Comparison of ENCODE assay signal across 8 cellular contexts in genomic region chr6:157822221-157823000, GRCh38. TPM values are rescaled to one million over a fixed set of nuclear protein-coding genes. Genes with fewer than 3 reads are reported as not detected.
DNase-seq lines count a peak whose midpoint lies in the region; ATAC-seq and TF ChIP-seq lines count a peak whose summit lies in the region.

No MANE protein-coding gene starts in this region.

- no peaks in the 10 kb centered on the region for H3K9me3 ChIP-seq in aorta (ENCODE audit: control insufficient read depth, low read length)

- peaks cover 4% of the 10 kb centered on the region for H3K36me3 Mint-ChIP-seq in T-helper 1 cell treated with Interleukin-12 subunit alpha and Interleukin-12 subunit beta and Interleukin-4 antibody, amounts not matched to agents 30 μg/mL and 1 μg/mL, for 36 hours (ENCODE audit: low read depth)
- H3K36me3 Mint-ChIP-seq in mesothelial cell of epicardium, result no peaks in the 10 kb centered on the region

- H3K36me3 ChIP-seq in aorta (ENCODE audit: control insufficient read depth in 1 of 2, insufficient read depth in 2 of 2, low read length in 1 of 2), result no peaks in the 10 kb centered on the region

- peak overlapping the region; percentile 62 for H3K4me3 Mint-ChIP-seq in T-helper 1 cell treated with Interleukin-12 subunit alpha and Interleukin-12 subunit beta and Interleukin-4 antibody, amounts not matched to agents 30 μg/mL and 1 μg/mL, for 36 hours
- peak overlapping the region; percentile 78 for H3K4me3 Mint-ChIP-seq in mesothelial cell of epicardium

- H3K9me3 Mint-ChIP-seq in T-helper 1 cell treated with Interleukin-12 subunit alpha and Interleukin-12 subunit beta and Interleukin-4 antibody, amounts not matched to agents 30 μg/mL and 1 μg/mL, for 36 hours, result no peaks in the 10 kb centered on the region
- no peaks in the 10 kb centered on the region for H3K9me3 Mint-ChIP-seq in mesothelial cell of epicardium

- intact Hi-C loops in aorta (cut with DNase I), result loop anchor here in 1 of 2 donors (5.0 kb wide), 1 partner anchor 65 kb away; no protein-coding TSS in a partner anchor

- H3K27ac ChIP-seq in aorta (ENCODE audit: low read depth in 1 of 2, low read length in 2 of 2), result peak overlapping the region; percentile 85 to 94

- DNase-seq in stimulated activated naive CD4-positive, alpha-beta T cell (lab: John Stamatoyannopoulos, UW), result peak in 5 of 6 experiments; percentile 12 to 61 (median 49)
- DNase-seq in stimulated activated naive CD4-positive, alpha-beta T cell treated with Interleukin-2 at 50 U/mL for 16 hours (lab: John Stamatoyannopoulos, UW), result no peak
- peak; percentile 67 for DNase-seq in ecto neural progenitor cell (ENCODE audit: low spot score)
- DNase-seq in mesothelial cell of epicardium (ENCODE audit: low spot score in 2 of 2, unreplicated experiment in 2 of 2), result peak; percentile 27 to 50
- DNase-seq in aorta, result peak; percentile 53 to 79
- DNase-seq in mesenteric fat pad (ENCODE audit: low spot score), result no peak
- no peak for DNase-seq in NCI-H446 treated with DMSO at 0.1 percent for 48 hours (lab: John Stamatoyannopoulos, UW)

- WGBS in aorta, 2 donors, result 4 to 5% methylated on average over 52 to 53 of the region's 53 CpGs

- H3K27ac Mint-ChIP-seq in T-helper 1 cell treated with Interleukin-12 subunit alpha and Interleukin-12 subunit beta and Interleukin-4 antibody, amounts not matched to agents 30 μg/mL and 1 μg/mL, for 36 hours, result peak overlapping the region; percentile 26
- peak overlapping the region; percentile 86 for H3K27ac Mint-ChIP-seq in mesothelial cell of epicardium

- H3K27me3 ChIP-seq in aorta (ENCODE audit: control insufficient read depth in 1 of 2, insufficient read depth in 2 of 2, low read length in 1 of 2), result no peaks in the 10 kb centered on the region

- ATAC-seq in aorta (ENCODE audit: low FRiP score), result peak; percentile 73

- H3K27me3 Mint-ChIP-seq in T-helper 1 cell treated with Interleukin-12 subunit alpha and Interleukin-12 subunit beta and Interleukin-4 antibody, amounts not matched to agents 30 μg/mL and 1 μg/mL, for 36 hours (ENCODE audit: low read depth), result peaks cover 50% of the 10 kb centered on the region
- peaks cover 2% of the 10 kb centered on the region for H3K27me3 Mint-ChIP-seq in mesothelial cell of epicardium (ENCODE audit: low read depth)

- peaks cover 0 to 3% of the 10 kb centered on the region in 2 donors for H3K4me1 ChIP-seq in aorta (ENCODE audit: control insufficient read depth in 1 of 2, insufficient read depth in 2 of 2, low read length in 2 of 2)

- H3K4me1 Mint-ChIP-seq in T-helper 1 cell treated with Interleukin-12 subunit alpha and Interleukin-12 subunit beta and Interleukin-4 antibody, amounts not matched to agents 30 μg/mL and 1 μg/mL, for 36 hours (ENCODE audit: low read depth), result peaks cover 24% of the 10 kb centered on the region
- peaks cover 26% of the 10 kb centered on the region for H3K4me1 Mint-ChIP-seq in mesothelial cell of epicardium

- peak overlapping the region; percentile 87 to 90 for H3K4me3 ChIP-seq in aorta (ENCODE audit: low read length in 2 of 2)

- TF ChIP-seq CTCF in mesothelial cell of epicardium (IDR thresholded peaks at IDR 0.05; ENCODE audit: unreplicated experiment), result no peak

RNA-seq across cellular contexts. Expression of gene SNX9, which starts 0.6 kb away (rescaled TPM):
- total RNA-seq in mesothelial cell of epicardium (22.8 to 24.0 TPM (median 23.1 TPM) in 3 replicates), aorta (10 to 100 TPM; 81.5 to 95.5 TPM), mesenteric fat pad (86.9 TPM)
- 10 to 100 TPM; 50.6 to 82.7 TPM for polyA plus RNA-seq in aorta

Comparison
In these comparisons a context has a peak if more than half of its experiments do, and no peak if none do; other contexts are left out.
1. DNase-seq: peak in stimulated activated naive CD4-positive, alpha-beta T cell (5 of 6), ecto neural progenitor cell (single experiment), mesothelial cell of epicardium (2 of 2) and aorta (2 of 2); none in stimulated activated naive CD4-positive, alpha-beta T cell treated with Interleukin-2 at 50 U/mL for 16 hours (single experiment), mesenteric fat pad (single experiment) and NCI-H446 treated with DMSO at 0.1 percent for 48 hours (single experiment).